Comparison of ENCODE assay signal across 19 cellular contexts in the genomic region with DNA sequence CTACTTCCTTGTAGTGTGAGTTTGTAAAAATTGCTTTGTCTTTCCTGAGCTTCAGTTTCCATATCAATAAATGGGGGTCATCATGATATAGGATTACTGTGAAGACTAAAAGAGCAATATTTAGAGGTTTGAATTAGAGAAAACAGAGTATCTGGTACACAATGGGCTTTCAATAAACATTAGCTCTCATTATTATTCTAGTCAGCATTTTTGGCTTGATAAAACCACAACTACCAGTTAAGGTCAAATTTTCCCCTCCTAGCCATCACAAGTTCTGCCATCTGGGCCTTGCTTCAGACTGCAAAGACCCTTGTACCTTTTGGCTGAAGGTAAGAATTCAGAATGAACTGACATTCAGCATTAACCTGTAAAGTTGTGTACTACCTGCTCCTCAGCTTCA.
"Had no signal": no experiment of that assay in that cellular context is flagged by ENCODE, and none has a peak within 500 bp of the region (broad histone marks: within the 10 kb centered on the region; RNA-seq: fewer than 3 reads in every experiment).

No MANE protein-coding gene starts in this region.

- H3K9me3 ChIP-seq: esophagus squamous epithelium, prostate gland, thyroid gland had no signal

- H3K9ac ChIP-seq: parathyroid adenoma had no signal

- H3K27ac ChIP-seq: epithelial cell of prostate, esophagus squamous epithelium, hepatocyte, parathyroid adenoma, prostate gland, skin epidermis, thyroid gland had no signal

- H3K36me3 Mint-ChIP-seq: naive B cell had no signal

- H3K27me3 Mint-ChIP-seq: type B pancreatic cell had no signal

- H3K4me3 Mint-ChIP-seq: naive B cell, nephron, type B pancreatic cell had no signal

- H3K4me2 ChIP-seq: hepatocyte had no signal

- H3K36me3 ChIP-seq: prostate gland had no signal

- DNase-seq: effector memory CD4-positive, alpha-beta T cell; esophagus squamous epithelium; foreskin fibroblast; left colon; left ventricle myocardium superior; mesendoderm; naive B cell; retina; stimulated activated naive CD4-positive, alpha-beta T cell treated with Interleukin-2 at 50 U/mL for 16 hours; thyroid gland had no signal

- H3K4me1 ChIP-seq: esophagus squamous epithelium, parathyroid adenoma, prostate gland, thyroid gland had no signal

- H3K79me2 ChIP-seq: hepatocyte, parathyroid adenoma had no signal

- ATAC-seq: left colon, left ventricle myocardium superior, sciatic nerve had no signal

- H2AFZ ChIP-seq: hepatocyte, parathyroid adenoma had no signal

- H3K4me1 Mint-ChIP-seq: naive B cell had no signal

- H3K4me3 ChIP-seq: esophagus squamous epithelium, hepatocyte, lung, prostate gland, skin epidermis, thyroid gland had no signal

- H3K9me3 Mint-ChIP-seq: naive B cell, nephron, type B pancreatic cell had no signal

- H3K27me3 ChIP-seq: esophagus squamous epithelium, hepatocyte, thyroid gland had no signal

- H3K27ac Mint-ChIP-seq: nephron, type B pancreatic cell had no signal
